Comparison of ENCODE assay signal across 7 cellular contexts in genomic region chr6:27814665-27815424, GRCh38.
DNase-seq lines count a peak whose midpoint lies in the region; ATAC-seq and TF ChIP-seq lines count a peak whose summit lies in the region.

No MANE protein-coding gene starts in this region.

- TF ChIP-seq CTCF in lung (IDR thresholded peaks at IDR 0.05; ENCODE audit: control extremely low read depth, extremely low read depth), result no peak

- peaks cover 8% of the 10 kb centered on the region for H3K4me1 ChIP-seq in ectodermal cell (ENCODE audit: control insufficient read depth, insufficient read depth, low read length)
- H3K4me1 ChIP-seq in lung (ENCODE audit: control insufficient read depth in 2 of 2, insufficient read depth in 2 of 2, low read length in 2 of 2), result peaks cover 4% of the 10 kb centered on the region in 2 donors

- H3K27me3 ChIP-seq in ectodermal cell (ENCODE audit: control insufficient read depth, insufficient read depth, low read length, poor library complexity, severe bottlenecking) (no peaks in the 10 kb centered on the region), lung (ENCODE audit: control insufficient read depth, insufficient read depth) (no peaks in the 10 kb centered on the region)

- DNase-seq in NCI-H226 (peak; percentile 44), lung (ENCODE audit: low spot score) (peak; percentile 79)
- DNase-seq in activated CD4-positive, alpha-beta T cell treated with anti-CD3 and anti-CD28 coated beads for 4 hours, result peak; percentile 72 to 80
- DNase-seq in stimulated activated naive CD4-positive, alpha-beta T cell treated with Interleukin-2 at 50 U/mL for 16 hours (lab: John Stamatoyannopoulos, UW), result peak; percentile 64

- H3K36me3 ChIP-seq in ectodermal cell (ENCODE audit: control insufficient read depth, insufficient read depth, low read length) (no peaks in the 10 kb centered on the region), lung (ENCODE audit: control insufficient read depth in 2 of 2, insufficient read depth in 2 of 2, low read length in 2 of 2) (no peaks in the 10 kb centered on the region)

- peak overlapping the region; percentile 51 for H3K4me3 ChIP-seq in ectodermal cell (ENCODE audit: insufficient read depth, low read depth, low read length)
- no peak overlapping the region for H3K4me3 ChIP-seq in lung

- WGBS in ectodermal cell, 2 experiments, result 20% methylated on average over 40 of the region's 40 CpGs
- WGBS in lung, 2 donors, result 2 to 4% methylated on average over 40 of the region's 40 CpGs

- no peaks in the 10 kb centered on the region for H3K9me3 ChIP-seq in ectodermal cell (ENCODE audit: control insufficient read depth, low read length)
- no peaks in the 10 kb centered on the region for H3K9me3 ChIP-seq in lung (ENCODE audit: control insufficient read depth in 2 of 2, insufficient read depth in 1 of 2, low read length in 1 of 2)

- H3K27ac ChIP-seq in ectodermal cell (ENCODE audit: insufficient read depth, low read depth, low read length, poor library complexity, severe bottlenecking) (peak overlapping the region; percentile 95), lung (ENCODE audit: low read depth in 1 of 2, low read length in 1 of 2) (no peak overlapping the region)

- peak; percentile 32 for ATAC-seq in GM18508 (IDR thresholded peaks at IDR 0.05; ENCODE audit: insufficient read depth, unreplicated experiment)
- peak; percentile 55 for ATAC-seq in HG02943 (IDR thresholded peaks at IDR 0.05; ENCODE audit: low read depth, unreplicated experiment)
- peak; percentile 84 for ATAC-seq in lung (ENCODE audit: insufficient read depth, low FRiP score)

Comparison
In these comparisons a context has a peak if more than half of its experiments do, and no peak if none do; other contexts are left out.
1. ATAC-seq: peak in every context shown above with its lines; median percentile 84 in lung; 55 in HG02943; 32 in GM18508.